Comparison of ENCODE assay signal across 1 cellular context in the genomic region with DNA sequence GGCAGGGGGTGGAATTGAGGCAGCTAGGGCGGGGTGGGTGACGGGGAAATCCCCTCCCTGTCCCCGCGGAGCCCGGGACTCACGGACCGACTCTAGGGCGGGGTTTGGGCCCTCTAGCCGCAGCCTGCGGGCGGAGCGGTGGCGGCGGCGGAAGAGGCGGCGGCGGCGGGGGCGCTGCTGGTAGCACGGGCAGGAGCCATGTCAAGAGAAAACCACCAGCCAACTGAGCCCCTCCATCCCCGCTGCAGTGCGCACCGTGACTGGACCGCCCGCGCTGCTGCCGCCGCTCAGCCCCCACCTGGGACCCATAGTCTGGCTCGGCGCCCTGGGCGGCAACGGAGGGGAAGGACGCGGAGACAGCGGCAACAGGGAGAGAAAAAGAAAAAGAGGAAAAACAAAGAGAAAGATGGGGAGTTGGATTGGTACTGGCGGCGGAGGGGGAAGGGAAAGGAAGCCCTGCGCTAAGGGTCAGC.
TF ChIP-seq lines count a peak whose summit lies in the region.

No MANE protein-coding gene starts in this region.

TF ChIP-seq in HepG2, 621 proteins besides CTCF, POLR2A, EP300 and RAD21 (continued from another document and continues in another):
- TF ChIP-seq, protein P1, sequence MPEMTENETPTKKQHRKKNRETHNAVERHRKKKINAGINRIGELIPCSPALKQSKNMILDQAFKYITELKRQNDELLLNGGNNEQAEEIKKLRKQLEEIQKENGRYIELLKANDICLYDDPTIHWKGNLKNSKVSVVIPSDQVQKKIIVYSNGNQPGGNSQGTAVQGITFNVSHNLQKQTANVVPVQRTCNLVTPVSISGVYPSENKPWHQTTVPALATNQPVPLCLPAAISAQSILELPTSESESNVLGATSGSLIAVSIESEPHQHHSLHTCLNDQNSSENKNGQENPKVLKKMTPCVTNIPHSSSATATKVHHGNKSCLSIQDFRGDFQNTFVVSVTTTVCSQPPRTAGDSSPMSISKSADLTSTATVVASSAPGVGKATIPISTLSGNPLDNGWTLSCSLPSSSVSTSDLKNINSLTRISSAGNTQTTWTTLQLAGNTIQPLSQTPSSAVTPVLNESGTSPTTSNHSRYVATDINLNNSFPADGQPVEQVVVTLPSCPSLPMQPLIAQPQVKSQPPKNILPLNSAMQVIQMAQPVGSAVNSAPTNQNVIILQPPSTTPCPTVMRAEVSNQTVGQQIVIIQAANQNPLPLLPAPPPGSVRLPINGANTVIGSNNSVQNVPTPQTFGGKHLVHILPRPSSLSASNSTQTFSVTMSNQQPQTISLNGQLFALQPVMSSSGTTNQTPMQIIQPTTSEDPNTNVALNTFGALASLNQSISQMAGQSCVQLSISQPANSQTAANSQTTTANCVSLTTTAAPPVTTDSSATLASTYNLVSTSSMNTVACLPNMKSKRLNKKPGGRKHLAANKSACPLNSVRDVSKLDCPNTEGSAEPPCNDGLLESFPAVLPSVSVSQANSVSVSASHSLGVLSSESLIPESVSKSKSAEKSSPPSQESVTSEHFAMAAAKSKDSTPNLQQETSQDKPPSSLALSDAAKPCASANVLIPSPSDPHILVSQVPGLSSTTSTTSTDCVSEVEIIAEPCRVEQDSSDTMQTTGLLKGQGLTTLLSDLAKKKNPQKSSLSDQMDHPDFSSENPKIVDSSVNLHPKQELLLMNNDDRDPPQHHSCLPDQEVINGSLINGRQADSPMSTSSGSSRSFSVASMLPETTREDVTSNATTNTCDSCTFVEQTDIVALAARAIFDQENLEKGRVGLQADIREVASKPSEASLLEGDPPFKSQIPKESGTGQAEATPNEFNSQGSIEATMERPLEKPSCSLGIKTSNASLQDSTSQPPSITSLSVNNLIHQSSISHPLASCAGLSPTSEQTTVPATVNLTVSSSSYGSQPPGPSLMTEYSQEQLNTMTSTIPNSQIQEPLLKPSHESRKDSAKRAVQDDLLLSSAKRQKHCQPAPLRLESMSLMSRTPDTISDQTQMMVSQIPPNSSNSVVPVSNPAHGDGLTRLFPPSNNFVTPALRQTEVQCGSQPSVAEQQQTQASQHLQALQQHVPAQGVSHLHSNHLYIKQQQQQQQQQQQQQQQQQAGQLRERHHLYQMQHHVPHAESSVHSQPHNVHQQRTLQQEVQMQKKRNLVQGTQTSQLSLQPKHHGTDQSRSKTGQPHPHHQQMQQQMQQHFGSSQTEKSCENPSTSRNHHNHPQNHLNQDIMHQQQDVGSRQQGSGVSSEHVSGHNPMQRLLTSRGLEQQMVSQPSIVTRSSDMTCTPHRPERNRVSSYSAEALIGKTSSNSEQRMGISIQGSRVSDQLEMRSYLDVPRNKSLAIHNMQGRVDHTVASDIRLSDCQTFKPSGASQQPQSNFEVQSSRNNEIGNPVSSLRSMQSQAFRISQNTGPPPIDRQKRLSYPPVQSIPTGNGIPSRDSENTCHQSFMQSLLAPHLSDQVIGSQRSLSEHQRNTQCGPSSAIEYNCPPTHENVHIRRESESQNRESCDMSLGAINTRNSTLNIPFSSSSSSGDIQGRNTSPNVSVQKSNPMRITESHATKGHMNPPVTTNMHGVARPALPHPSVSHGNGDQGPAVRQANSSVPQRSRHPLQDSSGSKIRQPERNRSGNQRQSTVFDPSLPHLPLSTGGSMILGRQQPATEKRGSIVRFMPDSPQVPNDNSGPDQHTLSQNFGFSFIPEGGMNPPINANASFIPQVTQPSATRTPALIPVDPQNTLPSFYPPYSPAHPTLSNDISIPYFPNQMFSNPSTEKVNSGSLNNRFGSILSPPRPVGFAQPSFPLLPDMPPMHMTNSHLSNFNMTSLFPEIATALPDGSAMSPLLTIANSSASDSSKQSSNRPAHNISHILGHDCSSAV (CRISPR knock-in tag; IDR thresholded peaks at IDR 0.05; ENCODE audit: borderline replicate concordance) = no peak
- TF ChIP-seq ZNF557 (CRISPR knock-in tag; IDR thresholded peaks at IDR 0.05) (no peak), ZNF343 (CRISPR knock-in tag; IDR thresholded peaks at IDR 0.05) (peak; percentile 11; the same call in 1 of the 2 replicates), SMAD3 (CRISPR knock-in tag; IDR thresholded peaks at IDR 0.05) (no peak), HNRNPLL (IDR thresholded peaks at IDR 0.05; ENCODE audit: low read depth, low read length, poor library complexity, severe bottlenecking) (peak; percentile 86), PRMT3 (CRISPR knock-in tag; IDR thresholded peaks at IDR 0.05; ENCODE audit: borderline replicate concordance, low read depth) (peak; percentile 63; the same call in 1 of the 2 replicates), TOE1 (CRISPR knock-in tag; IDR thresholded peaks at IDR 0.05) (no peak), ELF3 (CRISPR knock-in tag; IDR thresholded peaks at IDR 0.05) (no peak), FOXA3 (CRISPR knock-in tag; IDR thresholded peaks at IDR 0.05) (no peak), ZNF816 (CRISPR knock-in tag; IDR thresholded peaks at IDR 0.05; ENCODE audit: borderline replicate concordance) (no peak; the same call in 1 of the 2 replicates), SRSF1 (optimal IDR thresholded peaks at IDR 0.05; ENCODE audit: low read depth, low read length) (no peak), PITX1 (CRISPR knock-in tag; IDR thresholded peaks at IDR 0.05) (0 out of 2 replicates have a peak, but pooled peaks have one; percentile 51), MXD4 (CRISPR knock-in tag; IDR thresholded peaks at IDR 0.05) (no peak), NCOA5 (CRISPR knock-in tag; IDR thresholded peaks at IDR 0.05) (no peak), ATF7 (IDR thresholded peaks at IDR 0.05) (no peak), ATF7 (CRISPR knock-in tag; IDR thresholded peaks at IDR 0.05) (no peak), ZFAT (CRISPR knock-in tag; conservative IDR thresholded peaks at IDR 0.05) (no peak), XBP1 (CRISPR knock-in tag; IDR thresholded peaks at IDR 0.05) (no peak), ZKSCAN5 (CRISPR knock-in tag; IDR thresholded peaks at IDR 0.05) (peak; percentile 71; the same call in 1 of the 2 replicates), JDP2 (CRISPR knock-in tag; IDR thresholded peaks at IDR 0.05; ENCODE audit: borderline replicate concordance) (no peak), ZNF747 (CRISPR knock-in tag; IDR thresholded peaks at IDR 0.05; ENCODE audit: borderline replicate concordance) (no peak), ZNF317 (CRISPR knock-in tag; IDR thresholded peaks at IDR 0.05) (no peak), ZNF547 (CRISPR knock-in tag; IDR thresholded peaks at IDR 0.05) (no peak), RXRB (CRISPR knock-in tag; IDR thresholded peaks at IDR 0.05; ENCODE audit: borderline replicate concordance) (no peak), CREB1 (IDR thresholded peaks at IDR 0.05) (no peak), CREB1 (CRISPR knock-in tag; IDR thresholded peaks at IDR 0.05) (no peak), ZNF598 (CRISPR knock-in tag; IDR thresholded peaks at IDR 0.05; ENCODE audit: borderline replicate concordance) (no peak), ZNF143 (CRISPR knock-in tag; IDR thresholded peaks at IDR 0.05) (no peak), ZNF460 (CRISPR knock-in tag; IDR thresholded peaks at IDR 0.05; ENCODE audit: borderline replicate concordance) (0 out of 2 replicates have a peak, but pooled peaks have one; percentile 6), DR1 (CRISPR knock-in tag; IDR thresholded peaks at IDR 0.05) (no peak), ZNF781 (CRISPR knock-in tag; IDR thresholded peaks at IDR 0.05; ENCODE audit: borderline replicate concordance, not compliant biosample characterization) (no peak), CC2D1A (CRISPR knock-in tag; IDR thresholded peaks at IDR 0.05) (no peak), RCOR2 (CRISPR knock-in tag; IDR thresholded peaks at IDR 0.05) (no peak), ZNF253 (CRISPR knock-in tag; IDR thresholded peaks at IDR 0.05; ENCODE audit: borderline replicate concordance) (no peak), RFXANK (CRISPR knock-in tag; IDR thresholded peaks at IDR 0.05) (no peak), NR2C2 (CRISPR knock-in tag; IDR thresholded peaks at IDR 0.05; ENCODE audit: borderline replicate concordance) (no peak)
- TF ChIP-seq, protein P2, sequence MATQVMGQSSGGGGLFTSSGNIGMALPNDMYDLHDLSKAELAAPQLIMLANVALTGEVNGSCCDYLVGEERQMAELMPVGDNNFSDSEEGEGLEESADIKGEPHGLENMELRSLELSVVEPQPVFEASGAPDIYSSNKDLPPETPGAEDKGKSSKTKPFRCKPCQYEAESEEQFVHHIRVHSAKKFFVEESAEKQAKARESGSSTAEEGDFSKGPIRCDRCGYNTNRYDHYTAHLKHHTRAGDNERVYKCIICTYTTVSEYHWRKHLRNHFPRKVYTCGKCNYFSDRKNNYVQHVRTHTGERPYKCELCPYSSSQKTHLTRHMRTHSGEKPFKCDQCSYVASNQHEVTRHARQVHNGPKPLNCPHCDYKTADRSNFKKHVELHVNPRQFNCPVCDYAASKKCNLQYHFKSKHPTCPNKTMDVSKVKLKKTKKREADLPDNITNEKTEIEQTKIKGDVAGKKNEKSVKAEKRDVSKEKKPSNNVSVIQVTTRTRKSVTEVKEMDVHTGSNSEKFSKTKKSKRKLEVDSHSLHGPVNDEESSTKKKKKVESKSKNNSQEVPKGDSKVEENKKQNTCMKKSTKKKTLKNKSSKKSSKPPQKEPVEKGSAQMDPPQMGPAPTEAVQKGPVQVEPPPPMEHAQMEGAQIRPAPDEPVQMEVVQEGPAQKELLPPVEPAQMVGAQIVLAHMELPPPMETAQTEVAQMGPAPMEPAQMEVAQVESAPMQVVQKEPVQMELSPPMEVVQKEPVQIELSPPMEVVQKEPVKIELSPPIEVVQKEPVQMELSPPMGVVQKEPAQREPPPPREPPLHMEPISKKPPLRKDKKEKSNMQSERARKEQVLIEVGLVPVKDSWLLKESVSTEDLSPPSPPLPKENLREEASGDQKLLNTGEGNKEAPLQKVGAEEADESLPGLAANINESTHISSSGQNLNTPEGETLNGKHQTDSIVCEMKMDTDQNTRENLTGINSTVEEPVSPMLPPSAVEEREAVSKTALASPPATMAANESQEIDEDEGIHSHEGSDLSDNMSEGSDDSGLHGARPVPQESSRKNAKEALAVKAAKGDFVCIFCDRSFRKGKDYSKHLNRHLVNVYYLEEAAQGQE (IDR thresholded peaks at IDR 0.05; ENCODE audit: borderline replicate concordance in 1 of 2, low read depth in 1 of 2, low read length in 2 of 2) = no peak
- TF ChIP-seq, protein P3, sequence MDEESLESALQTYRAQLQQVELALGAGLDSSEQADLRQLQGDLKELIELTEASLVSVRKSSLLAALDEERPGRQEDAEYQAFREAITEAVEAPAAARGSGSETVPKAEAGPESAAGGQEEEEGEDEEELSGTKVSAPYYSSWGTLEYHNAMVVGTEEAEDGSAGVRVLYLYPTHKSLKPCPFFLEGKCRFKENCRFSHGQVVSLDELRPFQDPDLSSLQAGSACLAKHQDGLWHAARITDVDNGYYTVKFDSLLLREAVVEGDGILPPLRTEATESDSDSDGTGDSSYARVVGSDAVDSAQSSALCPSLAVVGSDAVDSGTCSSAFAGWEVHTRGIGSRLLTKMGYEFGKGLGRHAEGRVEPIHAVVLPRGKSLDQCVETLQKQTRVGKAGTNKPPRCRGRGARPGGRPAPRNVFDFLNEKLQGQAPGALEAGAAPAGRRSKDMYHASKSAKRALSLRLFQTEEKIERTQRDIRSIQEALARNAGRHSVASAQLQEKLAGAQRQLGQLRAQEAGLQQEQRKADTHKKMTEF (CRISPR knock-in tag; IDR thresholded peaks at IDR 0.05) = no peak
- TF ChIP-seq, protein P4, sequence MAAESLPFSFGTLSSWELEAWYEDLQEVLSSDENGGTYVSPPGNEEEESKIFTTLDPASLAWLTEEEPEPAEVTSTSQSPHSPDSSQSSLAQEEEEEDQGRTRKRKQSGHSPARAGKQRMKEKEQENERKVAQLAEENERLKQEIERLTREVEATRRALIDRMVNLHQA (CRISPR knock-in tag; IDR thresholded peaks at IDR 0.05) = no peak
- TF ChIP-seq, protein P5, sequence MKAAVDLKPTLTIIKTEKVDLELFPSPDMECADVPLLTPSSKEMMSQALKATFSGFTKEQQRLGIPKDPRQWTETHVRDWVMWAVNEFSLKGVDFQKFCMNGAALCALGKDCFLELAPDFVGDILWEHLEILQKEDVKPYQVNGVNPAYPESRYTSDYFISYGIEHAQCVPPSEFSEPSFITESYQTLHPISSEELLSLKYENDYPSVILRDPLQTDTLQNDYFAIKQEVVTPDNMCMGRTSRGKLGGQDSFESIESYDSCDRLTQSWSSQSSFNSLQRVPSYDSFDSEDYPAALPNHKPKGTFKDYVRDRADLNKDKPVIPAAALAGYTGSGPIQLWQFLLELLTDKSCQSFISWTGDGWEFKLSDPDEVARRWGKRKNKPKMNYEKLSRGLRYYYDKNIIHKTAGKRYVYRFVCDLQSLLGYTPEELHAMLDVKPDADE (CRISPR knock-in tag; IDR thresholded peaks at IDR 0.05) = peak; percentile 26; the same call in 1 of the 2 replicates
- TF ChIP-seq, protein P6, sequence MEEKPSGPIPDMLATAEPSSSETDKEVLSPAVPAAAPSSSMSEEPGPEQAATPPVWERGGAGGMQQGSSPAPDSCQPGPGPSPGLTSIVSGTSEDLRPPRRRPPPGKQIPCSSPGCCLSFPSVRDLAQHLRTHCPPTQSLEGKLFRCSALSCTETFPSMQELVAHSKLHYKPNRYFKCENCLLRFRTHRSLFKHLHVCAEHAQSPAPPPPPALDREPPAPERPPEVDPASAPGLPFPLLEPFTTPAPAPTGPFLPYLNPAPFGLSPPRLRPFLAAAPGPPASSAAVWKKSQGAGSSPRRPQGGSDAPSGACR (CRISPR knock-in tag; IDR thresholded peaks at IDR 0.05) = no peak
- TF ChIP-seq, protein P7, sequence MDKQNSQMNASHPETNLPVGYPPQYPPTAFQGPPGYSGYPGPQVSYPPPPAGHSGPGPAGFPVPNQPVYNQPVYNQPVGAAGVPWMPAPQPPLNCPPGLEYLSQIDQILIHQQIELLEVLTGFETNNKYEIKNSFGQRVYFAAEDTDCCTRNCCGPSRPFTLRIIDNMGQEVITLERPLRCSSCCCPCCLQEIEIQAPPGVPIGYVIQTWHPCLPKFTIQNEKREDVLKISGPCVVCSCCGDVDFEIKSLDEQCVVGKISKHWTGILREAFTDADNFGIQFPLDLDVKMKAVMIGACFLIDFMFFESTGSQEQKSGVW (CRISPR knock-in tag; IDR thresholded peaks at IDR 0.05; ENCODE audit: borderline replicate concordance) = no peak
- TF ChIP-seq, protein P8, sequence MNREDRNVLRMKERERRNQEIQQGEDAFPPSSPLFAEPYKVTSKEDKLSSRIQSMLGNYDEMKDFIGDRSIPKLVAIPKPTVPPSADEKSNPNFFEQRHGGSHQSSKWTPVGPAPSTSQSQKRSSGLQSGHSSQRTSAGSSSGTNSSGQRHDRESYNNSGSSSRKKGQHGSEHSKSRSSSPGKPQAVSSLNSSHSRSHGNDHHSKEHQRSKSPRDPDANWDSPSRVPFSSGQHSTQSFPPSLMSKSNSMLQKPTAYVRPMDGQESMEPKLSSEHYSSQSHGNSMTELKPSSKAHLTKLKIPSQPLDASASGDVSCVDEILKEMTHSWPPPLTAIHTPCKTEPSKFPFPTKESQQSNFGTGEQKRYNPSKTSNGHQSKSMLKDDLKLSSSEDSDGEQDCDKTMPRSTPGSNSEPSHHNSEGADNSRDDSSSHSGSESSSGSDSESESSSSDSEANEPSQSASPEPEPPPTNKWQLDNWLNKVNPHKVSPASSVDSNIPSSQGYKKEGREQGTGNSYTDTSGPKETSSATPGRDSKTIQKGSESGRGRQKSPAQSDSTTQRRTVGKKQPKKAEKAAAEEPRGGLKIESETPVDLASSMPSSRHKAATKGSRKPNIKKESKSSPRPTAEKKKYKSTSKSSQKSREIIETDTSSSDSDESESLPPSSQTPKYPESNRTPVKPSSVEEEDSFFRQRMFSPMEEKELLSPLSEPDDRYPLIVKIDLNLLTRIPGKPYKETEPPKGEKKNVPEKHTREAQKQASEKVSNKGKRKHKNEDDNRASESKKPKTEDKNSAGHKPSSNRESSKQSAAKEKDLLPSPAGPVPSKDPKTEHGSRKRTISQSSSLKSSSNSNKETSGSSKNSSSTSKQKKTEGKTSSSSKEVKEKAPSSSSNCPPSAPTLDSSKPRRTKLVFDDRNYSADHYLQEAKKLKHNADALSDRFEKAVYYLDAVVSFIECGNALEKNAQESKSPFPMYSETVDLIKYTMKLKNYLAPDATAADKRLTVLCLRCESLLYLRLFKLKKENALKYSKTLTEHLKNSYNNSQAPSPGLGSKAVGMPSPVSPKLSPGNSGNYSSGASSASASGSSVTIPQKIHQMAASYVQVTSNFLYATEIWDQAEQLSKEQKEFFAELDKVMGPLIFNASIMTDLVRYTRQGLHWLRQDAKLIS (CRISPR knock-in tag; IDR thresholded peaks at IDR 0.05) = no peak; the same call in 1 of the 2 replicates
